22 cellular contexts compared by ENCODE assay signal in genomic region chr3:169478566-169479313, GRCh38.
DNase-seq lines count a peak whose midpoint lies in the region; ATAC-seq and TF ChIP-seq lines count a peak whose summit lies in the region.
"Had no signal": no experiment of that assay in that cellular context is flagged by ENCODE, and none has a peak within 500 bp of the region (broad histone marks: within the 10 kb centered on the region; RNA-seq: fewer than 3 reads in every experiment).

No MANE protein-coding gene starts in this region.

- no peaks in the 10 kb centered on the region for H3K27me3 Mint-ChIP-seq in progenitor cell of endocrine pancreas
- H3K27me3 Mint-ChIP-seq: activated CD4-positive, alpha-beta T cell treated with anti-CD3 and anti-CD28 coated beads, Interleukin-2, amount 10 ng/mL, durations not matched to agents 7 days and 5 days; CD4-positive, CD25-positive, alpha-beta regulatory T cell had no signal

- peaks cover 21% of the 10 kb centered on the region for H3K36me3 Mint-ChIP-seq in progenitor cell of endocrine pancreas (ENCODE audit: insufficient read depth)
- H3K36me3 Mint-ChIP-seq: CD4-positive, CD25-positive, alpha-beta regulatory T cell; T-cell had no signal

- H3K4me1 Mint-ChIP-seq in progenitor cell of endocrine pancreas (ENCODE audit: low read depth): peaks cover 27% of the 10 kb centered on the region
- H3K4me1 Mint-ChIP-seq: activated CD4-positive, alpha-beta T cell treated with anti-CD3 and anti-CD28 coated beads, Interleukin-2, amount 10 ng/mL, durations not matched to agents 7 days and 5 days; CD4-positive, CD25-positive, alpha-beta regulatory T cell; T-cell had no signal

- intact Hi-C loops in esophagus squamous epithelium (cut with DNase I): no loop called here

- TF ChIP-seq CTCF in progenitor cell of endocrine pancreas (IDR thresholded peaks at IDR 0.05; ENCODE audit: unreplicated experiment) (no peak), esophagus squamous epithelium (IDR thresholded peaks at IDR 0.05) (no peak)

- no peaks in the 10 kb centered on the region for H3K4me1 ChIP-seq in esophagus squamous epithelium
- H3K4me1 ChIP-seq: adrenal gland, spleen had no signal

- no peaks in the 10 kb centered on the region for H3K9me3 ChIP-seq in esophagus squamous epithelium
- H3K9me3 ChIP-seq: adrenal gland, spleen had no signal

- no peaks in the 10 kb centered on the region for H3K27me3 ChIP-seq in esophagus squamous epithelium
- H3K27me3 ChIP-seq: adrenal gland, spleen had no signal

- H3K36me3 ChIP-seq in esophagus squamous epithelium: no peaks in the 10 kb centered on the region
- H3K36me3 ChIP-seq: adrenal gland, spleen had no signal

- TF ChIP-seq POLR2A in esophagus squamous epithelium (IDR thresholded peaks at IDR 0.05): no peak

- H3K9me3 Mint-ChIP-seq in progenitor cell of endocrine pancreas (ENCODE audit: low read depth): peaks cover 5% of the 10 kb centered on the region
- H3K9me3 Mint-ChIP-seq: activated CD4-positive, alpha-beta T cell treated with anti-CD3 and anti-CD28 coated beads, Interleukin-2, amount 10 ng/mL, durations not matched to agents 7 days and 5 days; endodermal cell had no signal

- H3K4me3 ChIP-seq in esophagus squamous epithelium: no peak overlapping the region
- H3K4me3 ChIP-seq: adrenal gland, spleen had no signal

- DNase-seq in EL: peak; percentile 3
- peak; percentile 57 for DNase-seq in RKO (ENCODE audit: low spot score)
- peak; percentile 62 for DNase-seq in epithelial cell of prostate (ENCODE audit: low read depth, low spot score)
- no peak for DNase-seq in progenitor cell of endocrine pancreas (ENCODE audit: low spot score, unreplicated experiment)
- no peak for DNase-seq in esophagus squamous epithelium (lab: John Stamatoyannopoulos, UW)
- DNase-seq: ACHN; activated CD4-positive, alpha-beta T cell treated with anti-CD3 and anti-CD28 coated beads, Interleukin-2, amount 10 ng/mL, durations not matched to agents 7 days and 5 days; activated gamma-delta T cell; adrenal gland; CD4-positive, CD25-positive, alpha-beta regulatory T cell; DMS79 treated with DMSO at 0.1 percent for 48 hours; endodermal cell; foreskin melanocyte; NCI-H1417 treated with DMSO at 0.1 percent for 48 hours; NCI-H526 treated with DMSO at 0.1 percent for 48 hours; SHP77 treated with DMSO at 0.1 percent for 48 hours; spleen; T-cell had no signal

- no peak overlapping the region for H3K4me3 Mint-ChIP-seq in progenitor cell of endocrine pancreas (ENCODE audit: low read depth)
- H3K4me3 Mint-ChIP-seq: activated CD4-positive, alpha-beta T cell treated with anti-CD3 and anti-CD28 coated beads, Interleukin-2, amount 10 ng/mL, durations not matched to agents 7 days and 5 days; CD4-positive, CD25-positive, alpha-beta regulatory T cell; endodermal cell; natural killer cell treated with Interleukin-12 subunit alpha and Interleukin-12 subunit beta and Interleukin-15 and Interleukin-18, amount 100 ng/mL, for 72 hours; T-cell had no signal

- H3K27ac ChIP-seq in epithelial cell of prostate (peak overlapping the region; percentile 52), esophagus squamous epithelium (no peak overlapping the region)
- H3K27ac ChIP-seq: adrenal gland, spleen had no signal

- WGBS in esophagus squamous epithelium, 2 donors: 80% methylated on average over 4 of the region's 4 CpGs

- H3K27ac Mint-ChIP-seq in progenitor cell of endocrine pancreas: peak overlapping the region; percentile 67
- H3K27ac Mint-ChIP-seq: activated CD4-positive, alpha-beta T cell treated with anti-CD3 and anti-CD28 coated beads, Interleukin-2, amount 10 ng/mL, durations not matched to agents 7 days and 5 days; CD4-positive, CD25-positive, alpha-beta regulatory T cell; endodermal cell; natural killer cell treated with Interleukin-12 subunit alpha and Interleukin-12 subunit beta and Interleukin-15 and Interleukin-18, amount 100 ng/mL, for 72 hours; T-cell had no signal

- ATAC-seq in GM18909 (IDR thresholded peaks at IDR 0.05; ENCODE audit: poor library complexity, unreplicated experiment): no peak
- ATAC-seq in GM21619 (IDR thresholded peaks at IDR 0.05; ENCODE audit: unreplicated experiment): no peak
- ATAC-seq in GM21360 (IDR thresholded peaks at IDR 0.05; ENCODE audit: unreplicated experiment): no peak
- ATAC-seq: natural killer cell treated with Interleukin-12 subunit alpha and Interleukin-12 subunit beta and Interleukin-15 and Interleukin-18, amount 100 ng/mL, for 72 hours; T-cell had no signal

Comparison
In these comparisons a context has a peak if more than half of its experiments do, and no peak if none do; other contexts are left out.
1. DNase-seq: peak in EL (single experiment), RKO (single experiment) and epithelial cell of prostate (single experiment); none in progenitor cell of endocrine pancreas (single experiment) and esophagus squamous epithelium (single experiment).